ENCODE assay signal across 19 cellular contexts in the genomic region with DNA sequence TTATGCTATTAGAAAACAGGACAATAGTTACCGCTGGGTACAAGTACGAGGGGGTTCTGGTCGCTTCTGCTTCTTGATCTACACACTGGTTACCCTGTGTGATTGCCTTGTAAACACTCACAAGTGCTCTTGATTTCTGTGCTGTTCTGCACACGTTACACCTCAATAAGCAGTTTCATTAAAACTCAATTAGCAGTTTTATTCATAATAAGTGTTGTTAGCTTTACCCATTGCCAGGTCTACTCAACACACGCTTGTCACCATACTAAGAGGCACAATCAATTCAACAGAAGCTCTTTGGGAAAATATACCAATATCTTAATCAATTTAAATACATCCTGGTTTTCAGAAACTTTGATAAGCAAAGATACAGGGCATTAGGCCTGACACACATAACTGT. TPM values are rescaled to one million over a fixed set of nuclear protein-coding genes. Genes with fewer than 3 reads are reported as not detected.
DNase-seq lines count a peak whose midpoint lies in the region; ATAC-seq, FAIRE-seq and TF ChIP-seq lines count a peak whose summit lies in the region.
"Had no signal": no experiment of that assay in that cellular context is flagged by ENCODE, and none has a peak within 500 bp of the region (broad histone marks: within the 10 kb centered on the region; RNA-seq: fewer than 3 reads in every experiment).

No MANE protein-coding gene starts in this region.

- peaks cover 2% of the 10 kb centered on the region for H3K9me1 ChIP-seq in K562 (ENCODE audit: control insufficient read depth, insufficient read depth, low read length)

- TF ChIP-seq CTCF in K562 (IDR thresholded peaks at IDR 0.05 in 2 of 3, conservative IDR thresholded peaks at IDR 0.05 in 1 of 3; ENCODE audit: insufficient read depth in 2 of 3, low read depth in 1 of 3, low read length in 3 of 3): no peak

- H4K20me1 ChIP-seq in K562 (replicated peaks; ENCODE audit: control insufficient read depth, insufficient read depth, low read length): no peaks in the 10 kb centered on the region

- no peak overlapping the region for H3K4me3 ChIP-seq in K562
- H3K4me3 ChIP-seq: A549, GM23338 had no signal

- H3K79me2 ChIP-seq in K562 (ENCODE audit: control insufficient read depth, insufficient read depth, low read length): no peaks in the 10 kb centered on the region

- in situ Hi-C loops in K562 (cut with MboI): no loop called here

- POLR2A ChIA-PET in K562 (lab: Yijun Ruan, JAX): no interaction called here

- no peaks in the 10 kb centered on the region for H3K9me3 ChIP-seq in K562 (replicated peaks; ENCODE audit: control insufficient read depth, insufficient read depth, low read depth, low read length)
- H3K9me3 ChIP-seq: A549 had no signal

- no peak overlapping the region for H2AFZ ChIP-seq in K562 (ENCODE audit: low read depth, low read length)
- H2AFZ ChIP-seq: GM23338 had no signal

- no peaks in the 10 kb centered on the region for H3K36me3 ChIP-seq in K562 (ENCODE audit: control insufficient read depth, insufficient read depth, low read length)

- intact Hi-C loops in K562 (cut with micrococcal nuclease) (no loop called here), left colon (cut with DNase I, micrococcal nuclease) (no loop called here)

- ATAC-seq in K562: no peak
- no peak for ATAC-seq in left colon
- ATAC-seq: A549; CD8-positive, alpha-beta T cell; GM23338 had no signal

- TF ChIP-seq POLR2A in K562 (conservative IDR thresholded peaks at IDR 0.05): no peak

- H3K9ac ChIP-seq in K562 (ENCODE audit: insufficient read depth in 1 of 2, low read depth in 2 of 2, low read length in 2 of 2): no peak overlapping the region

- H3K27ac ChIP-seq in K562 (ENCODE audit: extremely low read depth, low read depth, low read length): no peak overlapping the region
- H3K27ac ChIP-seq: A549 had no signal

- CTCF ChIA-PET in K562 (lab: Yijun Ruan, JAX; ENCODE audit: low intra/inter-chr PET ratio): no interaction called here

- WGBS in K562 (ENCODE audit: insufficient coverage, low coverage, missing lambda C conversion rate): 6% methylated on average over 5 of the region's 5 CpGs

- DNase-seq in DMS79 (lab: John Stamatoyannopoulos, UW): peak; percentile 73
- DNase-seq in DMS79 treated with DMSO at 0.1 percent for 48 hours (lab: John Stamatoyannopoulos, UW): peak; percentile 89
- DNase-seq in NCI-H774 (lab: John Stamatoyannopoulos, UW): peak; percentile 42
- no peak for DNase-seq in K562 (ENCODE audit: extremely low read depth in 1 of 4, low spot score in 3 of 4)
- DNase-seq in hepatic stellate cell (ENCODE audit: low spot score): no peak
- DNase-seq in left colon: no peak
- DNase-seq in AML-193 (lab: John Stamatoyannopoulos, UW): no peak
- DNase-seq: CD8-positive, alpha-beta T cell; COR-L47; DMS153; H7 had no signal

- H3K4me2 ChIP-seq in K562 (ENCODE audit: insufficient read depth, low read length): no peak overlapping the region
- H3K4me2 ChIP-seq: A549, GM23338 had no signal

- TF ChIP-seq EP300 in K562 (IDR thresholded peaks at IDR 0.05; ENCODE audit: low read length): no peak

- peaks cover 0 to 15% of the 10 kb centered on the region in 2 experiments; a peak in 1 of 5 replicates for H3K27me3 ChIP-seq in K562 (ENCODE audit: control insufficient read depth in 2 of 2, insufficient read depth in 2 of 2, low read length in 2 of 2)

- no peak for FAIRE-seq in K562 (lab: Jason Lieb, UNC)
- FAIRE-seq: A549, D721Med, GM18507 had no signal

- H3K4me1 ChIP-seq in K562 (replicated peaks in 1 of 2; ENCODE audit: control insufficient read depth in 2 of 2, insufficient read depth in 2 of 2, low read length in 2 of 2): peaks cover 4% of the 10 kb centered on the region in 2 experiments; a peak in 2 of 5 replicates
- H3K4me1 ChIP-seq: A549 had no signal

- no peak for TF ChIP-seq RAD21 in K562 (CRISPR knock-in tag; conservative IDR thresholded peaks at IDR 0.05 in 1 of 2, IDR thresholded peaks at IDR 0.05 in 1 of 2)

- BruUV-seq in K562 (replicated peaks; lab: Mats Ljungman, UMichigan): no TSS peak

TF ChIP-seq in K562, 482 proteins besides CTCF, POLR2A, EP300 and RAD21:
- no peak for TF ChIP-seq FOS (IDR thresholded peaks at IDR 0.05; ENCODE audit: extremely low read depth, insufficient read length)
- TF ChIP-seq ZNF263 (CRISPR knock-in tag; IDR thresholded peaks at IDR 0.05; ENCODE audit: borderline replicate concordance): no peak
- TF ChIP-seq EWSR1 (IDR thresholded peaks at IDR 0.05; ENCODE audit: borderline replicate concordance, low read depth, partially characterized antibody): peak; percentile 51
- TF ChIP-seq TEAD2 (tag; IDR thresholded peaks at IDR 0.05): no peak
- no peak for TF ChIP-seq HNRNPLL (IDR thresholded peaks at IDR 0.05; ENCODE audit: low read depth, low read length, poor library complexity, severe bottlenecking)
- no peak for TF ChIP-seq CC2D1A (IDR thresholded peaks at IDR 0.05)
- no peak for TF ChIP-seq RAD51 (IDR thresholded peaks at IDR 0.05; ENCODE audit: borderline replicate concordance, low read depth)
- TF ChIP-seq GABPA (tag; conservative IDR thresholded peaks at IDR 0.05; ENCODE audit: low read depth): no peak
- no peak for TF ChIP-seq ZNF217 (CRISPR knock-in tag; IDR thresholded peaks at IDR 0.05)
- peak in 1 of 3 experiments; percentile 60; a peak in 2 of 6 replicates for TF ChIP-seq ZBTB11 (CRISPR knock-in tag; IDR thresholded peaks at IDR 0.05)
- no peak for TF ChIP-seq CHD1 (IDR thresholded peaks at IDR 0.05; ENCODE audit: low read length)
- TF ChIP-seq CREM (IDR thresholded peaks at IDR 0.05; ENCODE audit: low read depth): no peak
- TF ChIP-seq, protein P1, sequence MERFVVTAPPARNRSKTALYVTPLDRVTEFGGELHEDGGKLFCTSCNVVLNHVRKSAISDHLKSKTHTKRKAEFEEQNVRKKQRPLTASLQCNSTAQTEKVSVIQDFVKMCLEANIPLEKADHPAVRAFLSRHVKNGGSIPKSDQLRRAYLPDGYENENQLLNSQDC (CRISPR knock-in tag; IDR thresholded peaks at IDR 0.05): no peak
- TF ChIP-seq ZNF699 (CRISPR knock-in tag; IDR thresholded peaks at IDR 0.05; ENCODE audit: insufficient replicate concordance): no peak
- TF ChIP-seq ZZZ3 (IDR thresholded peaks at IDR 0.05): no peak
- no peak for TF ChIP-seq ELF1 (tag; IDR thresholded peaks at IDR 0.05)
- TF ChIP-seq MTA2 (IDR thresholded peaks at IDR 0.05; ENCODE audit: low read depth): no peak
- TF ChIP-seq ZNF282 (CRISPR knock-in tag; IDR thresholded peaks at IDR 0.05): no peak

RNA-seq across cellular contexts. Expression of gene BMP7, which starts 20.4 kb away (rescaled TPM):
- total RNA-seq in K562 (2011; cell fraction: chromatin; rRNA removed; ENCODE audit: low replicate concordance): not detected in 2 replicates
- total RNA-seq in K562 (2011; cell fraction: nucleolus; rRNA removed): not detected in 2 replicates
- not detected in 2 replicates for total RNA-seq in K562 (2011; cell fraction: nucleoplasm; rRNA removed)
- total RNA-seq in K562 (2014; rRNA removed): not detected in 2 replicates
- total RNA-seq in K562 (2014; rRNA removed; fragmentation: Illumina TruSeq; extraction: Trizol): not detected in 2 replicates
- not detected in 2 replicates for total RNA-seq in K562 (2015; rRNA removed; fragmentation: Illumina TruSeq; extraction: Trizol)
- total RNA-seq in K562 (2021): 0.13 and 0.18 TPM in 2 replicates
- polyA plus RNA-seq in K562 (2011; rRNA removed): not detected in 2 replicates
- not detected in 2 replicates for polyA plus RNA-seq in K562 (2011; cell fraction: cytosol; rRNA removed)
- not detected in 2 replicates for polyA plus RNA-seq in K562 (2011; cell fraction: nucleus; rRNA removed)
- 0.07 and 0.15 TPM in 2 replicates for polyA plus RNA-seq in K562 (2012)
- not detected in 2 replicates for polyA plus RNA-seq in K562 (2014; fragmentation: Illumina TruSeq; extraction: Trizol)
- not detected for polyA plus RNA-seq in K562 (2014; fragmentation: Nextera tagmentation; extraction: Ambion mirVana)
- not detected in 2 replicates for polyA plus RNA-seq in K562 (2014; rRNA removed)
- not detected in 2 replicates for polyA minus RNA-seq in K562 (2011; rRNA and poly(A)+ RNA removed)
- not detected in 2 replicates for polyA minus RNA-seq in K562 (2011; cell fraction: cytosol; rRNA and poly(A)+ RNA removed)
- not detected in 2 replicates for polyA minus RNA-seq in K562 (2011; cell fraction: nucleus; rRNA and poly(A)+ RNA removed)
- total RNA-seq in left colon: under 1 TPM; 0.34 to 0.78 TPM
- total RNA-seq: CD8-positive, alpha-beta T cell had no signal
- polyA plus RNA-seq: AG04450, BJ, CD14-positive monocyte, IgD-negative memory B cell had no signal

Comparison
In these comparisons a context has a peak if more than half of its experiments do, and no peak if none do; other contexts are left out.
1. DNase-seq: peak in DMS79 (single experiment), DMS79 treated with DMSO at 0.1 percent for 48 hours (single experiment) and NCI-H774 (single experiment); none in K562 (0 of 4), hepatic stellate cell (single experiment), left colon (0 of 2) and AML-193 (0 of 2).